ENCODE assay signal across 34 cellular contexts in the genomic region with DNA sequence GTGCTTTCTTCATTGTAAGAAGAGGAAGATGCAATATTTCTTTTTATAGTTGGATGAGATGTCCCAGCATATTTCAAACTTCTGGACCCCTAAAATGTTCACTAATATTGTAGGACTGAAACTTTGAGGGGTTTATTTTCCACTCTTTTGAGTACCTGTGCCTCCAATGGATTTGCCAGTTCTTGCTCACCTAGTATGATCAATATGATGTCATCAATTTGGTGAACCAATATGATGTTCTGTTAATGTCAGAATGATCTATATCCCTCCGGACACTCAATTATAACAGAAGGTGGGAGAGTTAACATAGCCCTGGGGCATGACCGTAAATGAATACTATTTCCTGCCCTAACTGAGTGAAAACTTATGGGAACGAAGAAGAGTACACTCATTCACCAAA.
"Had no signal": no experiment of that assay in that cellular context is flagged by ENCODE, and none has a peak within 500 bp of the region (broad histone marks: within the 10 kb centered on the region; RNA-seq: fewer than 3 reads in every experiment).

No MANE protein-coding gene starts in this region.

- H3K36me3 ChIP-seq: MG63 had no signal

- H3K9me3 ChIP-seq: MG63 had no signal

- H3K4me3 ChIP-seq: MG63 had no signal

- DNase-seq: Karpas-422, Kasumi-1, MG63, MM.1S, MV-4-11, NCI-H1048, NCI-H1092, NCI-H1092 treated with DMSO at 0.1 percent for 48 hours, NCI-H1105, NCI-H1105 treated with DMSO at 0.1 percent for 48 hours, NCI-H1417, NCI-H1417 treated with DMSO at 0.1 percent for 48 hours, NCI-H1436, NCI-H1436 treated with DMSO at 0.1 percent for 48 hours, NCI-H146, NCI-H1694, NCI-H1694 treated with DMSO at 0.1 percent for 48 hours, NCI-H187, NCI-H187 treated with DMSO at 0.1 percent for 48 hours, NCI-H1930, NCI-H2029, NCI-H2029 treated with DMSO at 0.1 percent for 48 hours, NCI-H2081, NCI-H2081 treated with DMSO at 0.1 percent for 48 hours, NCI-H2107, NCI-H2171, NCI-H2171 treated with DMSO at 0.1 percent for 48 hours, NCI-H2227 treated with DMSO at 0.1 percent for 48 hours, NCI-H226, NCI-H345, NCI-H446, NCI-H446 treated with DMSO at 0.1 percent for 48 hours, NCI-H510A, NCI-H510A treated with DMSO at 0.1 percent for 48 hours had no signal

- H3K27me3 ChIP-seq: MG63 had no signal
